ENCODE assay signal across 1 cellular context in the genomic region with DNA sequence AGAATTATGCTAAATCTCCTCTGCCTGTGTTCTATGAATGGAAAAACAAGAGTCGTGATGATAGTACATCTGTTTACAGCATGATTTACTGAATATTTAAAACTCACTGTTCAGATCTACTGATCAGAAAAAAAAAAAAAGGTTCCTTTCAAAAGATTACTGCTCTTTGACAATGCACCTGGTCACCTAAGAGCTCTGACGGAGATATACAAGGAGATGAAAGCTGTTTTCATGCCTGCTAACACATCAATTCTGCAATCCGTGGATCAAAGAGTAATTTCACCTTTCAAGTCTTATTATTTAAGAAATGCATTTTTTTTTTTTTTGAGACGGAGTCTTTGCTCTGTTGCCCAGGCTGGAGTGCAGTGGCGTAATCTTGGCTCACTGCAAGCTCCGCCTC.
TF ChIP-seq lines count a peak whose summit lies in the region.

No MANE protein-coding gene starts in this region.

TF ChIP-seq in K562, 482 proteins besides CTCF, POLR2A, EP300 and RAD21:
- TF ChIP-seq, protein P1, sequence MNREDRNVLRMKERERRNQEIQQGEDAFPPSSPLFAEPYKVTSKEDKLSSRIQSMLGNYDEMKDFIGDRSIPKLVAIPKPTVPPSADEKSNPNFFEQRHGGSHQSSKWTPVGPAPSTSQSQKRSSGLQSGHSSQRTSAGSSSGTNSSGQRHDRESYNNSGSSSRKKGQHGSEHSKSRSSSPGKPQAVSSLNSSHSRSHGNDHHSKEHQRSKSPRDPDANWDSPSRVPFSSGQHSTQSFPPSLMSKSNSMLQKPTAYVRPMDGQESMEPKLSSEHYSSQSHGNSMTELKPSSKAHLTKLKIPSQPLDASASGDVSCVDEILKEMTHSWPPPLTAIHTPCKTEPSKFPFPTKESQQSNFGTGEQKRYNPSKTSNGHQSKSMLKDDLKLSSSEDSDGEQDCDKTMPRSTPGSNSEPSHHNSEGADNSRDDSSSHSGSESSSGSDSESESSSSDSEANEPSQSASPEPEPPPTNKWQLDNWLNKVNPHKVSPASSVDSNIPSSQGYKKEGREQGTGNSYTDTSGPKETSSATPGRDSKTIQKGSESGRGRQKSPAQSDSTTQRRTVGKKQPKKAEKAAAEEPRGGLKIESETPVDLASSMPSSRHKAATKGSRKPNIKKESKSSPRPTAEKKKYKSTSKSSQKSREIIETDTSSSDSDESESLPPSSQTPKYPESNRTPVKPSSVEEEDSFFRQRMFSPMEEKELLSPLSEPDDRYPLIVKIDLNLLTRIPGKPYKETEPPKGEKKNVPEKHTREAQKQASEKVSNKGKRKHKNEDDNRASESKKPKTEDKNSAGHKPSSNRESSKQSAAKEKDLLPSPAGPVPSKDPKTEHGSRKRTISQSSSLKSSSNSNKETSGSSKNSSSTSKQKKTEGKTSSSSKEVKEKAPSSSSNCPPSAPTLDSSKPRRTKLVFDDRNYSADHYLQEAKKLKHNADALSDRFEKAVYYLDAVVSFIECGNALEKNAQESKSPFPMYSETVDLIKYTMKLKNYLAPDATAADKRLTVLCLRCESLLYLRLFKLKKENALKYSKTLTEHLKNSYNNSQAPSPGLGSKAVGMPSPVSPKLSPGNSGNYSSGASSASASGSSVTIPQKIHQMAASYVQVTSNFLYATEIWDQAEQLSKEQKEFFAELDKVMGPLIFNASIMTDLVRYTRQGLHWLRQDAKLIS (CRISPR knock-in tag; IDR thresholded peaks at IDR 0.05): 0 out of 2 replicates have a peak, but pooled peaks have one; percentile 32
- TF ChIP-seq NCOR1 (IDR thresholded peaks at IDR 0.05): no peak
